Comparison of ENCODE assay signal across 10 cellular contexts in the genomic region with DNA sequence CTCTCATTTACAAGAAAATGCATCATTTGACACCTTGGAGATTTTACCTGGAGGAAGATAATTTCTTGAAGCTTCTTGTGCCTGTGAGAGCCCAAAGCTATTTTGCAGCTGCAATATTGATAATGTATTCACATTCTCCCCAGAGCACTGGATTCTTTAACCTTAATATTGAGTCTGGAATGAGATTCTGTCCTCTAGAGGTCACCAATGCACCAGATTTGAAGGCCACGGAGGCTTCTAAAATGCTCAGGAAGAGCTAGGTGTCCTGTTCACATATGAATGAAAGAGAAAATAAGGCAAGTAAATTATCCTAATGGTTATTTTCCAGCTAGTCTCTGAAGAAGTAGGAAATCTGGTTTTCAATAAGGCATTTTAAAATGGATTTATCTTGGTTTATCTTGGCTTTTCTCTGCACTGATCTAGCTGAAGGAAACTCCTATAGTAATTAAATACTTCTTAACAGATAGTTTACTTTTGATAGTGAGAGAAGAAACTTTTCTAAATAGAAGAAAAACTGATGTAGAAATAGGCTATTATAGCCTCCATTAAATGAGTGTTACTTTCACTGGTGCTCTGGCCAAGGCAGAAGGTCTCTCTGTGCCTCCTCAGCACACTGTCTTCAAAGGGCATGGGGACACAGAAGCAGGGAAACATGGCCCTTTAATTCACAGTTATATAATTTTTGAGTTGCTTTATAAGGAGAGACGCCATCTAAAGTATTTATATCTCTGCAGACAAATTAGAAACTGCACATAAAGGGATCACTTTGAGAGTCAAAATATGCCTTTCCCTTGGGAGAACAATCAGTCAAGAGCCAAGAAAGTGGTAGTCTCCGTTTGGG.
DNase-seq lines count a peak whose midpoint lies in the region; ATAC-seq and TF ChIP-seq lines count a peak whose summit lies in the region.
"Had no signal": no experiment of that assay in that cellular context is flagged by ENCODE, and none has a peak within 500 bp of the region (broad histone marks: within the 10 kb centered on the region; RNA-seq: fewer than 3 reads in every experiment).

No MANE protein-coding gene starts in this region.

- H3K4me3 ChIP-seq in WI38 (ENCODE audit: low read depth, low read length): no peak overlapping the region
- H3K4me3 ChIP-seq: BLaER1 had no signal

- peak; percentile 69 for ATAC-seq in GM21717 (IDR thresholded peaks at IDR 0.05; ENCODE audit: unreplicated experiment)

- peak; percentile 9 for DNase-seq in NCI-H1092 treated with DMSO at 0.1 percent for 48 hours (lab: John Stamatoyannopoulos, UW)
- no peak for DNase-seq in NCI-H1092 (lab: John Stamatoyannopoulos, UW)
- DNase-seq in NCI-H187 (lab: John Stamatoyannopoulos, UW): peak; percentile 14 to 50
- peak in 35 of 42 donors; percentile 9 to 81 (median 57) for DNase-seq in head of caudate nucleus
- peak; percentile 82 for DNase-seq in pons (ENCODE audit: low spot score)
- no peak for DNase-seq in activated T-cell treated with anti-CD3 and anti-CD28 coated beads for 4 hours
- DNase-seq: activated naive CD8-positive, alpha-beta T cell treated with anti-CD3 and anti-CD28 coated beads, Interleukin-2, amount 10 ng/mL, durations not matched to agents 7 days and 5 days had no signal

- intact Hi-C loops in head of caudate nucleus (cut with DNase I): loop anchor here (2.0 to 10.0 kb wide), 3 partner anchors 205 to 683 kb away; no protein-coding TSS in a partner anchor

- TF ChIP-seq CTCF in WI38 (IDR thresholded peaks at IDR 0.05; ENCODE audit: low read depth, low read length): peak; percentile 44

Comparison
In these comparisons a context has a peak if more than half of its experiments do, and no peak if none do; other contexts are left out.
1. DNase-seq: peak in NCI-H1092 treated with DMSO at 0.1 percent for 48 hours (single experiment), NCI-H187 (2 of 2), head of caudate nucleus (35 of 42) and pons (single experiment); none in NCI-H1092 (single experiment) and activated T-cell treated with anti-CD3 and anti-CD28 coated beads for 4 hours (single experiment).